Comparison of ENCODE assay signal across 17 cellular contexts in genomic region chr3:47089605-47090004, GRCh38.
DNase-seq lines count a peak whose midpoint lies in the region; ATAC-seq and TF ChIP-seq lines count a peak whose summit lies in the region.
"Had no signal": no experiment of that assay in that cellular context is flagged by ENCODE, and none has a peak within 500 bp of the region (broad histone marks: within the 10 kb centered on the region; RNA-seq: fewer than 3 reads in every experiment).

No MANE protein-coding gene starts in this region.

- no peak overlapping the region for H3K27ac ChIP-seq in CD8-positive, alpha-beta T cell (ENCODE audit: low read depth, low read length)

- H3K4me3 Mint-ChIP-seq in activated CD4-positive, alpha-beta T cell treated with anti-CD3 and anti-CD28 coated beads, Interleukin-2, amount 10 ng/mL, durations not matched to agents 7 days and 5 days = no peak overlapping the region
- no peak overlapping the region for H3K4me3 Mint-ChIP-seq in CD8-positive, alpha-beta T cell
- no peak overlapping the region for H3K4me3 Mint-ChIP-seq in activated CD8-positive, alpha-beta T cell treated with anti-CD3 and anti-CD28 coated beads, Interleukin-2, amount 10 ng/mL, durations not matched to agents 7 days and 5 days
- no peak overlapping the region for H3K4me3 Mint-ChIP-seq in progenitor cell of endocrine pancreas (ENCODE audit: low read depth)
- H3K4me3 Mint-ChIP-seq: CD14-positive monocyte, IgD-negative memory B cell had no signal

- no peaks in the 10 kb centered on the region for H3K27me3 Mint-ChIP-seq in activated CD4-positive, alpha-beta T cell treated with anti-CD3 and anti-CD28 coated beads, Interleukin-2, amount 10 ng/mL, durations not matched to agents 7 days and 5 days
- H3K27me3 Mint-ChIP-seq in CD8-positive, alpha-beta T cell (ENCODE audit: low read depth) = no peaks in the 10 kb centered on the region
- H3K27me3 Mint-ChIP-seq in activated CD8-positive, alpha-beta T cell treated with anti-CD3 and anti-CD28 coated beads, Interleukin-2, amount 10 ng/mL, durations not matched to agents 7 days and 5 days (ENCODE audit: low read depth) = no peaks in the 10 kb centered on the region
- H3K27me3 Mint-ChIP-seq in progenitor cell of endocrine pancreas = no peaks in the 10 kb centered on the region
- H3K27me3 Mint-ChIP-seq: IgD-negative memory B cell had no signal

- peak overlapping the region; percentile 22 for H3K27ac Mint-ChIP-seq in activated CD4-positive, alpha-beta T cell treated with anti-CD3 and anti-CD28 coated beads, Interleukin-2, amount 10 ng/mL, durations not matched to agents 7 days and 5 days
- peak overlapping the region; percentile 9 for H3K27ac Mint-ChIP-seq in CD8-positive, alpha-beta T cell
- peak overlapping the region; percentile 3 for H3K27ac Mint-ChIP-seq in activated CD8-positive, alpha-beta T cell treated with anti-CD3 and anti-CD28 coated beads, Interleukin-2, amount 10 ng/mL, durations not matched to agents 7 days and 5 days
- H3K27ac Mint-ChIP-seq in progenitor cell of endocrine pancreas = peak overlapping the region; percentile 71

- DNase-seq in activated CD4-positive, alpha-beta T cell treated with anti-CD3 and anti-CD28 coated beads, Interleukin-2, amount 10 ng/mL, durations not matched to agents 7 days and 5 days = no peak
- no peak for DNase-seq in activated CD4-positive, alpha-beta T cell treated with anti-CD3 and anti-CD28 coated beads, Interleukin-2, amount 50 U/mL, for 1 hour
- DNase-seq in CD8-positive, alpha-beta T cell = no peak
- no peak for DNase-seq in activated CD8-positive, alpha-beta T cell treated with anti-CD3 and anti-CD28 coated beads, Interleukin-2, amount 10 ng/mL, durations not matched to agents 7 days and 5 days
- no peak for DNase-seq in progenitor cell of endocrine pancreas (ENCODE audit: low spot score, unreplicated experiment)
- no peak for DNase-seq in head of caudate nucleus
- DNase-seq in left colon = no peak
- DNase-seq: DND-41, GDM1, HCEC 1CT, NCI-H1417, NCI-H1930, NCI-H2171 treated with DMSO at 0.1 percent for 48 hours, NCI-H510A had no signal

- no peak for ATAC-seq in CD8-positive, alpha-beta T cell
- no peak for ATAC-seq in activated CD8-positive, alpha-beta T cell treated with anti-CD3 and anti-CD28 coated beads, Interleukin-2, amount 10 ng/mL, durations not matched to agents 7 days and 5 days
- ATAC-seq in esophagus mucosa = no peak
- no peak for ATAC-seq in left colon

- no peak for TF ChIP-seq CTCF in CD8-positive, alpha-beta T cell (IDR thresholded peaks at IDR 0.05)
- TF ChIP-seq CTCF in progenitor cell of endocrine pancreas (IDR thresholded peaks at IDR 0.05; ENCODE audit: unreplicated experiment) = no peak

- H3K36me3 ChIP-seq in CD8-positive, alpha-beta T cell (ENCODE audit: insufficient read depth, low read length) = peaks cover 8% of the 10 kb centered on the region

- H3K27me3 ChIP-seq in CD8-positive, alpha-beta T cell (ENCODE audit: insufficient read depth, low read length) = no peaks in the 10 kb centered on the region

- POLR2A ChIA-PET in activated CD4-positive, alpha-beta T cell treated with anti-CD3 and anti-CD28 coated beads, Interleukin-2, amount 10 ng/mL, durations not matched to agents 7 days and 5 days (lab: Charles Lee) = no interaction called here
- POLR2A ChIA-PET in CD8-positive, alpha-beta T cell (lab: Charles Lee) = no interaction called here
- POLR2A ChIA-PET in activated CD8-positive, alpha-beta T cell treated with anti-CD3 and anti-CD28 coated beads, Interleukin-2, amount 10 ng/mL, durations not matched to agents 7 days and 5 days (lab: Charles Lee) = no interaction called here

- H3K4me1 ChIP-seq in CD8-positive, alpha-beta T cell (ENCODE audit: insufficient read depth, low read length) = no peaks in the 10 kb centered on the region

- no peak overlapping the region for H3K4me3 ChIP-seq in CD8-positive, alpha-beta T cell (ENCODE audit: low read depth, low read length)

- no peaks in the 10 kb centered on the region for H3K9me3 ChIP-seq in CD8-positive, alpha-beta T cell (ENCODE audit: low read length)

- H3K36me3 Mint-ChIP-seq in activated CD4-positive, alpha-beta T cell treated with anti-CD3 and anti-CD28 coated beads, Interleukin-2, amount 10 ng/mL, durations not matched to agents 7 days and 5 days (ENCODE audit: low read depth) = peaks cover 29% of the 10 kb centered on the region
- H3K36me3 Mint-ChIP-seq in CD8-positive, alpha-beta T cell = peaks cover 66% of the 10 kb centered on the region
- H3K36me3 Mint-ChIP-seq in activated CD8-positive, alpha-beta T cell treated with anti-CD3 and anti-CD28 coated beads, Interleukin-2, amount 10 ng/mL, durations not matched to agents 7 days and 5 days (ENCODE audit: low read depth) = peaks cover 30% of the 10 kb centered on the region
- peaks cover 13% of the 10 kb centered on the region for H3K36me3 Mint-ChIP-seq in progenitor cell of endocrine pancreas (ENCODE audit: insufficient read depth)

- intact Hi-C loops in CD8-positive, alpha-beta T cell (cut with DNase I, micrococcal nuclease) = no loop called here
- intact Hi-C loops in head of caudate nucleus (cut with DNase I) = no loop called here
- intact Hi-C loops in left colon (cut with DNase I, micrococcal nuclease) = no loop called here

- H3K4me1 Mint-ChIP-seq in activated CD4-positive, alpha-beta T cell treated with anti-CD3 and anti-CD28 coated beads, Interleukin-2, amount 10 ng/mL, durations not matched to agents 7 days and 5 days = peaks cover 2% of the 10 kb centered on the region
- H3K4me1 Mint-ChIP-seq in CD8-positive, alpha-beta T cell (ENCODE audit: low read depth) = peaks cover 4% of the 10 kb centered on the region
- H3K4me1 Mint-ChIP-seq in activated CD8-positive, alpha-beta T cell treated with anti-CD3 and anti-CD28 coated beads, Interleukin-2, amount 10 ng/mL, durations not matched to agents 7 days and 5 days (ENCODE audit: low read depth) = no peaks in the 10 kb centered on the region
- H3K4me1 Mint-ChIP-seq in progenitor cell of endocrine pancreas (ENCODE audit: low read depth) = peaks cover 3% of the 10 kb centered on the region

- CTCF ChIA-PET in activated CD4-positive, alpha-beta T cell treated with anti-CD3 and anti-CD28 coated beads, Interleukin-2, amount 10 ng/mL, durations not matched to agents 7 days and 5 days (lab: Charles Lee) = no interaction called here
- CTCF ChIA-PET in CD8-positive, alpha-beta T cell (lab: Charles Lee) = no interaction called here
- CTCF ChIA-PET in activated CD8-positive, alpha-beta T cell treated with anti-CD3 and anti-CD28 coated beads, Interleukin-2, amount 10 ng/mL, durations not matched to agents 7 days and 5 days (lab: Charles Lee) = no interaction called here

- no peaks in the 10 kb centered on the region for H3K9me3 Mint-ChIP-seq in activated CD4-positive, alpha-beta T cell treated with anti-CD3 and anti-CD28 coated beads, Interleukin-2, amount 10 ng/mL, durations not matched to agents 7 days and 5 days
- H3K9me3 Mint-ChIP-seq in CD8-positive, alpha-beta T cell = no peaks in the 10 kb centered on the region
- no peaks in the 10 kb centered on the region for H3K9me3 Mint-ChIP-seq in activated CD8-positive, alpha-beta T cell treated with anti-CD3 and anti-CD28 coated beads, Interleukin-2, amount 10 ng/mL, durations not matched to agents 7 days and 5 days (ENCODE audit: insufficient read depth)
- no peaks in the 10 kb centered on the region for H3K9me3 Mint-ChIP-seq in progenitor cell of endocrine pancreas (ENCODE audit: low read depth)
- H3K9me3 Mint-ChIP-seq: CD14-positive monocyte, IgD-negative memory B cell had no signal

Comparison
In these comparisons a context has a peak if more than half of its experiments do, and no peak if none do; other contexts are left out.
1. H3K27ac Mint-ChIP-seq: peak in every context shown above with its lines; median percentile 71 in progenitor cell of endocrine pancreas; 22 in activated CD4-positive, alpha-beta T cell treated with anti-CD3 and anti-CD28 coated beads, Interleukin-2, amount 10 ng/mL, durations not matched to agents 7 days and 5 days; 9 in CD8-positive, alpha-beta T cell; 3 in activated CD8-positive, alpha-beta T cell treated with anti-CD3 and anti-CD28 coated beads, Interleukin-2, amount 10 ng/mL, durations not matched to agents 7 days and 5 days.